8 cellular contexts compared by ENCODE assay signal in genomic region chr6:143510991-143511891, GRCh38. TPM values are rescaled to one million over a fixed set of nuclear protein-coding genes. Genes with fewer than 3 reads are reported as not detected.
DNase-seq lines count a peak whose midpoint lies in the region; ATAC-seq and TF ChIP-seq lines count a peak whose summit lies in the region.

Gene FUCA2, minus strand, starts transcription at chr6:143511720. Its CDS starts 86 bp downstream, at chr6:143511634.

- H3K36me3 Mint-ChIP-seq in neural crest cell (ENCODE audit: low read depth) = peaks cover 9% of the 10 kb centered on the region

- H3K4me1 ChIP-seq in foreskin keratinocyte = no peaks in the 10 kb centered on the region

- no peaks in the 10 kb centered on the region for H3K27me3 Mint-ChIP-seq in neural crest cell (ENCODE audit: low read depth)
- H3K27me3 Mint-ChIP-seq in stimulated activated naive CD8-positive, alpha-beta T cell treated with anti-CD3 and anti-CD28 coated beads, Interleukin-15, amount 100 ng/mL, for 72 hours = no peaks in the 10 kb centered on the region

- peak; percentile 65 for ATAC-seq in GM19324 (IDR thresholded peaks at IDR 0.05; ENCODE audit: low FRiP score, unreplicated experiment)
- ATAC-seq in HG03520 (IDR thresholded peaks at IDR 0.05; ENCODE audit: unreplicated experiment) = peak; percentile 45
- peak; percentile 76 for ATAC-seq in foreskin keratinocyte
- ATAC-seq in stimulated activated naive CD8-positive, alpha-beta T cell treated with anti-CD3 and anti-CD28 coated beads, Interleukin-15, amount 100 ng/mL, for 72 hours = peak; percentile 87

- H3K27ac Mint-ChIP-seq in neural crest cell (ENCODE audit: unreplicated experiment) = peak within 1 kb of the TSS; percentile 97
- H3K27ac Mint-ChIP-seq in stimulated activated naive CD8-positive, alpha-beta T cell treated with anti-CD3 and anti-CD28 coated beads, Interleukin-15, amount 100 ng/mL, for 72 hours = peak within 1 kb of the TSS; percentile 98 to 99

- H3K4me1 Mint-ChIP-seq in neural crest cell = peaks cover 38% of the 10 kb centered on the region
- H3K4me1 Mint-ChIP-seq in stimulated activated naive CD8-positive, alpha-beta T cell treated with anti-CD3 and anti-CD28 coated beads, Interleukin-15, amount 100 ng/mL, for 72 hours = peaks cover 20% of the 10 kb centered on the region

- 0 out of 2 replicates have a peak, but pooled peaks have one; percentile 8 for TF ChIP-seq CTCF in C4-2B (conservative IDR thresholded peaks at IDR 0.05)
- no peak for TF ChIP-seq CTCF in foreskin keratinocyte (conservative IDR thresholded peaks at IDR 0.05)
- no peak for TF ChIP-seq CTCF in neural crest cell (conservative IDR thresholded peaks at IDR 0.05)

- H3K27me3 ChIP-seq in foreskin keratinocyte = peaks cover 12% of the 10 kb centered on the region

- DNase-seq in SHP77 (lab: John Stamatoyannopoulos, UW) (peak; percentile 37 to 71), foreskin keratinocyte (peak; percentile 26 to 47), neural crest cell (ENCODE audit: low read depth, low spot score) (peak; percentile 67)
- peak; percentile 18 to 52 (median 29) for DNase-seq in activated naive CD4-positive, alpha-beta T cell (lab: John Stamatoyannopoulos, UW)
- peak; percentile 50 to 72 for DNase-seq in stimulated activated naive CD8-positive, alpha-beta T cell treated with anti-CD3 and anti-CD28 coated beads, Interleukin-15, amount 100 ng/mL, for 72 hours

- H3K27ac ChIP-seq in C4-2B (peak within 1 kb of the TSS; percentile 86), foreskin keratinocyte (no peak within 1 kb of the TSS)

- peaks cover 2% of the 10 kb centered on the region for H3K9me3 Mint-ChIP-seq in neural crest cell
- no peaks in the 10 kb centered on the region for H3K9me3 Mint-ChIP-seq in stimulated activated naive CD8-positive, alpha-beta T cell treated with anti-CD3 and anti-CD28 coated beads, Interleukin-15, amount 100 ng/mL, for 72 hours

- peak within 1 kb of the TSS; percentile 92 for H3K4me3 Mint-ChIP-seq in neural crest cell
- peak within 1 kb of the TSS; percentile 99 for H3K4me3 Mint-ChIP-seq in stimulated activated naive CD8-positive, alpha-beta T cell treated with anti-CD3 and anti-CD28 coated beads, Interleukin-15, amount 100 ng/mL, for 72 hours

RNA-seq across cellular contexts. Expression of gene FUCA2, which starts in this region (rescaled TPM):
- total RNA-seq in foreskin keratinocyte = 18.8 and 20.1 TPM in 2 replicates
- polyA plus RNA-seq in foreskin keratinocyte = 15.2 and 19.0 TPM in 2 replicates
- total RNA-seq in neural crest cell = 48.9 and 52.3 TPM in 2 replicates
